In genomic region chr4:185792384-185793146, GRCh38 we compare ENCODE assay signal across 10 cellular contexts.
DNase-seq lines count a peak whose midpoint lies in the region; ATAC-seq and TF ChIP-seq lines count a peak whose summit lies in the region.
"Had no signal": no experiment of that assay in that cellular context is flagged by ENCODE, and none has a peak within 500 bp of the region (broad histone marks: within the 10 kb centered on the region; RNA-seq: fewer than 3 reads in every experiment).

No MANE protein-coding gene starts in this region.

- POLR2A ChIA-PET in RWPE1 (lab: Yijun Ruan, JAX; ENCODE audit: low non-redundant PET), result no interaction called here

- H3K27ac ChIP-seq in RWPE1, result no peak overlapping the region

- H3K4me3 ChIP-seq in foreskin fibroblast (ENCODE audit: low read depth in 1 of 2, low read length in 2 of 2), result no peak overlapping the region

- ATAC-seq in GM21447 (IDR thresholded peaks at IDR 0.05; ENCODE audit: unreplicated experiment), result no peak

- TF ChIP-seq CTCF in RWPE1 (conservative IDR thresholded peaks at IDR 0.05; ENCODE audit: low read depth) (no peak), foreskin fibroblast (IDR thresholded peaks at IDR 0.05; ENCODE audit: low read depth, low read length) (no peak)

- CTCF ChIA-PET in RWPE1 (lab: Yijun Ruan, JAX), result interaction anchor here (0.5 to 0.6 kb wide), 2 partner anchors 22 to 585 kb away, joined by 4 read pairs; no protein-coding TSS in a partner anchor

- peak; percentile 9 for DNase-seq in NCI-H2029 (lab: John Stamatoyannopoulos, UW)
- no peak for DNase-seq in NCI-H2029 treated with DMSO at 0.1 percent for 48 hours (lab: John Stamatoyannopoulos, UW)
- DNase-seq in RWPE1 (ENCODE audit: low spot score), result peak; percentile 54
- peak; percentile 79 to 80 for DNase-seq in foreskin fibroblast
- DNase-seq in stromal cell of bone marrow (ENCODE audit: low read depth), result peak; percentile 75
- no peak for DNase-seq in T-helper 2 cell
- DNase-seq in T1000 (lab: John Stamatoyannopoulos, UW), result no peak
- DNase-seq: activated naive CD4-positive, alpha-beta T cell treated with anti-CD3 and anti-CD28 coated beads for 36 hours; NCI-H187 had no signal

Comparison
In these comparisons a context has a peak if more than half of its experiments do, and no peak if none do; other contexts are left out.
1. DNase-seq: peak in NCI-H2029 (single experiment), RWPE1 (single experiment), foreskin fibroblast (2 of 2) and stromal cell of bone marrow (single experiment); none in NCI-H2029 treated with DMSO at 0.1 percent for 48 hours (single experiment), T-helper 2 cell (0 of 5) and T1000 (single experiment).